Comparison of ENCODE assay signal across 12 cellular contexts in genomic region chr7:88735920-88736319, GRCh38. TPM values are rescaled to one million over a fixed set of nuclear protein-coding genes. Genes with fewer than 3 reads are reported as not detected.
"Had no signal": no experiment of that assay in that cellular context is flagged by ENCODE, and none has a peak within 500 bp of the region (broad histone marks: within the 10 kb centered on the region; RNA-seq: fewer than 3 reads in every experiment).

No MANE protein-coding gene starts in this region.

- FAIRE-seq: H1, H54 had no signal

- ATAC-seq: GM23338, HCT116 had no signal

- H3K9me3 ChIP-seq: HAP-1 had no signal

- H3K36me3 ChIP-seq: HAP-1 had no signal

- DNase-seq: GM23248, GOT3, H7, H9, HCEC 1CT, HFFc6 had no signal

- H3K4me1 ChIP-seq: HAP-1 had no signal

- H3K9ac ChIP-seq: GM23248 had no signal

- H3K4me3 ChIP-seq: GM23248, GM23338, HAP-1 had no signal

- H3K4me2 ChIP-seq: GM23338 had no signal

- H2AFZ ChIP-seq: GM23248, GM23338 had no signal

- H3K27ac ChIP-seq: GM23248 had no signal

RNA-seq across cellular contexts. Expression of gene ZNF804B, which starts 23.6 kb away (rescaled TPM):
- total RNA-seq: GM23248, GM23338, H1, H7, H9, HFFc6 had no signal
- polyA plus RNA-seq: GM23248, GM23338, H1 had no signal

RNA-seq across cellular contexts. Expression of gene TEX47, which starts 59.6 kb away (rescaled TPM):
- total RNA-seq: GM23248, GM23338, H1, H4, H7, H9, HFFc6 had no signal
- polyA plus RNA-seq: GM23248, GM23338, H1 had no signal
